Comparison of ENCODE assay signal across 8 cellular contexts in genomic region chr2:175154670-175155082, GRCh38. TPM values are rescaled to one million over a fixed set of nuclear protein-coding genes. Genes with fewer than 3 reads are reported as not detected.
DNase-seq lines count a peak whose midpoint lies in the region; ATAC-seq, FAIRE-seq and TF ChIP-seq lines count a peak whose summit lies in the region.

No MANE protein-coding gene starts in this region.

- peaks cover 79% of the 10 kb centered on the region for H3K79me2 ChIP-seq in keratinocyte (ENCODE audit: control insufficient read depth, insufficient read depth, low read length)

- peaks cover 2 to 18% of the 10 kb centered on the region in 2 experiments for H3K36me3 ChIP-seq in HEK293 (ENCODE audit: control insufficient read depth in 2 of 2, insufficient read depth in 1 of 2, low read length in 2 of 2)
- no peaks in the 10 kb centered on the region; the same call in 1 of the 2 replicates for H3K36me3 ChIP-seq in Panc1 (ENCODE audit: control insufficient read depth, insufficient read depth, low read length)
- H3K36me3 ChIP-seq in keratinocyte (ENCODE audit: control insufficient read depth in 2 of 2, extremely low read depth in 1 of 2, insufficient read depth in 2 of 2, low read length in 2 of 2), result peaks cover 0 to 3% of the 10 kb centered on the region in 2 experiments

- H3K27me3 ChIP-seq in Panc1 (ENCODE audit: control insufficient read depth, insufficient read depth, low read length) (no peaks in the 10 kb centered on the region), keratinocyte (ENCODE audit: control insufficient read depth, extremely low read depth, insufficient read depth, low read length) (no peaks in the 10 kb centered on the region)

- no peak for TF ChIP-seq POLR2A in erythroblast (IDR thresholded peaks at IDR 0.05; ENCODE audit: low read length)

- in situ Hi-C loops in Panc1 (cut with HindIII; ENCODE audit: low pct_unique_long_range_greater_than_20kb, low sequenced_read_pairs), result no loop called here

- peak overlapping the region; percentile 54 for H3K4me2 ChIP-seq in keratinocyte (ENCODE audit: control insufficient read depth, extremely low read depth, insufficient read depth, low read depth, low read length)

- H3K9me3 ChIP-seq in HEK293 (ENCODE audit: control insufficient read depth, insufficient read depth, low read depth, low read length) (no peaks in the 10 kb centered on the region), Panc1 (ENCODE audit: control insufficient read depth, insufficient read depth, low read depth, low read length) (no peaks in the 10 kb centered on the region), keratinocyte (ENCODE audit: control insufficient read depth, low read depth, low read length) (no peaks in the 10 kb centered on the region)

- no peak for TF ChIP-seq CTCF in HEK293 (tag by site-specific recombination; IDR thresholded peaks at IDR 0.05)
- no peak for TF ChIP-seq CTCF in Panc1 (IDR thresholded peaks at IDR 0.05)
- no peak for TF ChIP-seq CTCF in keratinocyte (optimal IDR thresholded peaks at IDR 0.05 in 1 of 3, IDR thresholded peaks at IDR 0.05 in 1 of 3, conservative IDR thresholded peaks at IDR 0.05 in 1 of 3; ENCODE audit: extremely low read depth in 1 of 3, insufficient read depth in 2 of 3, low read length in 3 of 3)

- peaks cover 16% of the 10 kb centered on the region; the same call in 1 of the 2 replicates for H3K4me1 ChIP-seq in HEK293 (ENCODE audit: control insufficient read depth, insufficient read depth, low read length)
- H3K4me1 ChIP-seq in Panc1 (ENCODE audit: control insufficient read depth, insufficient read depth, low read length), result peaks cover 17% of the 10 kb centered on the region; the same call in 1 of the 2 replicates
- peaks cover 11% of the 10 kb centered on the region for H3K4me1 ChIP-seq in keratinocyte (ENCODE audit: control insufficient read depth, extremely low read depth, insufficient read depth, low read length)

- intact Hi-C loops in Panc1 (cut with micrococcal nuclease; ENCODE audit: unreplicated experiment), result no loop called here

- H3K27ac ChIP-seq in HEK293 (ENCODE audit: extremely low read depth, low read depth, low read length) (no peak overlapping the region), Panc1 (ENCODE audit: low read length) (no peak overlapping the region), keratinocyte (ENCODE audit: control insufficient read depth, insufficient read depth, low read length) (peak overlapping the region; percentile 64)

- H3K9me1 ChIP-seq in keratinocyte (ENCODE audit: control insufficient read depth, extremely low read depth, insufficient read depth, low read length), result no peaks in the 10 kb centered on the region

- dilution Hi-C loops in keratinocyte (cut with MboI; ENCODE audit: extremely low pct_ligation_motif_present, low sequenced_read_pairs), result no loop called here

- POLR2A ChIA-PET in HEK293 (lab: Yijun Ruan, JAX), result interaction anchor here (1.4 kb wide), 1 partner anchor 14 kb away, joined by 4 read pairs; the partner anchor contains the start of gene ATF2
- POLR2A ChIA-PET in Panc1 (lab: Charles Lee), result no interaction called here

- peak overlapping the region; percentile 26 for H3K9ac ChIP-seq in keratinocyte (ENCODE audit: control insufficient read depth, extremely low read depth, insufficient read depth, low read length)

- no peak overlapping the region for H2AFZ ChIP-seq in keratinocyte (ENCODE audit: control insufficient read depth, low read length)

- peak; percentile 78 for ATAC-seq in Panc1

- no peak for DNase-seq in GM18507 (ENCODE audit: extremely low spot score, insufficient read length, low read depth)
- no peak for DNase-seq in Panc1 (ENCODE audit: low read depth, low spot score)
- DNase-seq in keratinocyte (ENCODE audit: low read depth, low spot score), result no peak
- DNase-seq in MV-4-11 (lab: John Stamatoyannopoulos, UW), result no peak
- DNase-seq in erythroblast (lab: John Stamatoyannopoulos, UW), result no peak
- DNase-seq in NCI-H128 (lab: John Stamatoyannopoulos, UW; ENCODE audit: unreplicated experiment), result no peak
- no peak for DNase-seq in frontal cortex (ENCODE audit: low spot score in 2 of 2)

- TSS peak; percentile 15 for BruUV-seq in Panc1 (replicated peaks; lab: Mats Ljungman, UMichigan)

- FAIRE-seq in GM18507 (lab: Jason Lieb, UNC) (peak; percentile 52), keratinocyte (lab: Jason Lieb, UNC) (peak; percentile 44), frontal cortex (lab: Jason Lieb, UNC) (no peak)

- CTCF ChIA-PET in HEK293 (lab: Yijun Ruan, JAX) (interaction anchor here (0.7 kb wide), 1 partner anchor 119 kb away, joined by 4 read pairs; no protein-coding TSS in a partner anchor), Panc1 (lab: Charles Lee) (no interaction called here)

- H3K4me3 ChIP-seq in HEK293 (ENCODE audit: low read depth, low read length) (no peak overlapping the region), Panc1 (ENCODE audit: low read depth in 2 of 2, low read length in 2 of 2) (no peak overlapping the region), keratinocyte (ENCODE audit: control insufficient read depth in 2 of 3, extremely low read depth in 1 of 3, insufficient read depth in 2 of 3, low read depth in 1 of 3, low read length in 3 of 3) (peak overlapping the region in 1 of 3 experiments; percentile 27)

- peaks cover 24% of the 10 kb centered on the region for H4K20me1 ChIP-seq in keratinocyte (ENCODE audit: control insufficient read depth, extremely low read depth, insufficient read depth, low read length)

TF ChIP-seq in HEK293, 187 proteins besides CTCF, POLR2A, EP300 and RAD21:
- TF ChIP-seq ZNF239 (tag by site-specific recombination; IDR thresholded peaks at IDR 0.05) (peak; percentile 47; the same call in 1 of the 2 replicates), ZNF175 (tag by site-specific recombination; IDR thresholded peaks at IDR 0.05) (no peak)

RNA-seq across cellular contexts. Expression of gene ATF2, which starts 13.3 kb away (rescaled TPM):
- total RNA-seq in Panc1 (2021; ENCODE audit: unreplicated experiment) (61.8 TPM), frontal cortex (141 TPM)
- 21.8 TPM for polyA plus RNA-seq in Panc1 (2012; ENCODE audit: insufficient read length)
- polyA plus RNA-seq in keratinocyte, result 31.6 to 42.7 TPM (median 39.9 TPM) in 3 replicates
- 12.0 TPM for polyA plus RNA-seq in keratinocyte (2011; ENCODE audit: low read depth)
- 24.8 and 47.9 TPM in 2 replicates for polyA plus RNA-seq in keratinocyte (2011; cell fraction: cytosol; rRNA removed)
- polyA plus RNA-seq in keratinocyte (2011; cell fraction: nucleus; rRNA removed), result 30.5 and 31.3 TPM in 2 replicates
- polyA plus RNA-seq in keratinocyte (2012; ENCODE audit: low replicate concordance), result 8.9 and 14.7 TPM in 2 replicates
- 32.2 to 81.5 TPM (median 70.1 TPM) in 3 replicates for polyA minus RNA-seq in keratinocyte
- polyA minus RNA-seq in keratinocyte (2011; cell fraction: cytosol; rRNA and poly(A)+ RNA removed), result 28.6 TPM
- 44.2 and 78.7 TPM in 2 replicates for polyA minus RNA-seq in keratinocyte (2011; cell fraction: nucleus; rRNA and poly(A)+ RNA removed)

RNA-seq across cellular contexts. Expression of gene ATP5MC3, which starts 26.8 kb away (rescaled TPM):
- 287 TPM for total RNA-seq in Panc1 (2021; ENCODE audit: unreplicated experiment)
- 315 TPM for polyA plus RNA-seq in Panc1 (2012; ENCODE audit: insufficient read length)
- 576 to 933 TPM (median 783 TPM) in 3 replicates for polyA plus RNA-seq in keratinocyte
- 71.8 TPM for polyA plus RNA-seq in keratinocyte (2011; ENCODE audit: low read depth)
- polyA plus RNA-seq in keratinocyte (2011; cell fraction: cytosol; rRNA removed), result 557 and 765 TPM in 2 replicates
- 306 and 434 TPM in 2 replicates for polyA plus RNA-seq in keratinocyte (2011; cell fraction: nucleus; rRNA removed)
- 274 and 440 TPM in 2 replicates for polyA plus RNA-seq in keratinocyte (2012; ENCODE audit: low replicate concordance)
- polyA minus RNA-seq in keratinocyte, result 109 to 258 TPM (median 247 TPM) in 3 replicates
- polyA minus RNA-seq in keratinocyte (2011; cell fraction: cytosol; rRNA and poly(A)+ RNA removed), result 260 TPM
- 43.2 and 61.7 TPM in 2 replicates for polyA minus RNA-seq in keratinocyte (2011; cell fraction: nucleus; rRNA and poly(A)+ RNA removed)
- total RNA-seq in frontal cortex, result 64.4 TPM
